Comparison of ENCODE assay signal across 23 cellular contexts in the genomic region with DNA sequence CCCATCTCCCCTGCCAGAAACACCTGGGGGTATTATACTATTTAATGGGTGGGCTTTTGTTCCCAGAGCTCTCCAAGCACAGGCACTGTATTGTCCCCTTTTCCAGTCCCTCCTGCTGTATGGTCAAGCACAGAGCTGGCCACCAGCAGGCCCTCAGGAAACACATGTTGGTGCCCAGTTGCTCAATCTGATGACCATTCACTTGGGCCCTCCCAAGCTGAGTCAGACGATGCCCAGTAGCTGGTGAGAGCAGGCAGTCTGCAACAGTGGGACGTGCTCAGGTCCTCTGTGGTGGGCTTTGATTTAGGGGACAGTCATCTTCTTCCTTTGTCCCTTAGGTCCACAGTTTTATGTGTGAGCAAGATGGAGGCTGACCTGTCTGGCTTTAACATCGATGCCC. TPM values are rescaled to one million over a fixed set of nuclear protein-coding genes. Genes with fewer than 3 reads are reported as not detected.
A peak's percentile ranks its signal among the peaks of the same experiment; 100 is the strongest.
DNase-seq lines count a peak whose midpoint lies in the region; ATAC-seq and TF ChIP-seq lines count a peak whose summit lies in the region.
"Had no signal": no experiment of that assay in that cellular context is flagged by ENCODE, and none has a peak within 500 bp of the region (broad histone marks: within the 10 kb centered on the region; RNA-seq: fewer than 3 reads in every experiment).

No MANE protein-coding gene starts in this region.

- 86 to 100% methylated on average over 1 to 3 of the region's 3 CpGs for WGBS in endodermal cell (ENCODE audit: insufficient coverage in 1 of 2, insufficient read length in 1 of 2), 2 experiments

- no peak for ATAC-seq in HG03520 (IDR thresholded peaks at IDR 0.05; ENCODE audit: unreplicated experiment)
- ATAC-seq in GM19463 (IDR thresholded peaks at IDR 0.05; ENCODE audit: unreplicated experiment), result no peak
- ATAC-seq: activated CD8-positive, alpha-beta T cell treated with anti-CD3 and anti-CD28 coated beads for 36 hours; CD8-positive, alpha-beta T cell; PC-3 had no signal

- H3K36me3 ChIP-seq in endodermal cell (ENCODE audit: control insufficient read depth, insufficient read depth, low read length), result peaks cover 58% of the 10 kb centered on the region
- H3K36me3 ChIP-seq: thoracic aorta had no signal

- DNase-seq in AG10803 (ENCODE audit: low read depth), result peak; percentile 53
- DNase-seq in HCEC 1CT, result peak; percentile 42
- no peak for DNase-seq in endodermal cell
- no peak for DNase-seq in nephron progenitor cell
- DNase-seq in DMS 273 treated with DMSO at 0.1 percent for 48 hours (lab: John Stamatoyannopoulos, UW), result no peak
- DNase-seq in NK-92 (lab: John Stamatoyannopoulos, UW; ENCODE audit: unreplicated experiment), result no peak
- DNase-seq: ACHN; activated CD4-positive, CD25-positive, alpha-beta regulatory T cell; activated CD8-positive, alpha-beta T cell treated with anti-CD3 and anti-CD28 coated beads for 36 hours; activated naive CD4-positive, alpha-beta T cell; activated T-cell treated with anti-CD3 and anti-CD28 coated beads, Interleukin-2, amount 50 U/mL, for 1 hour; CD8-positive, alpha-beta T cell; DMS79 treated with DMSO at 0.1 percent for 48 hours; foreskin melanocyte; kidney glomerular epithelial cell; NCI-H1436 treated with DMSO at 0.1 percent for 48 hours; NCI-H82; PC-3; stimulated activated CD4-positive, alpha-beta T cell treated with anti-CD3 and anti-CD28 coated beads, Interleukin-15, amount 100 ng/mL, for 24 hours had no signal

- H3K27me3 Mint-ChIP-seq in endodermal cell (ENCODE audit: insufficient read depth) (no peaks in the 10 kb centered on the region), nephron progenitor cell (ENCODE audit: low read depth, poor library complexity) (no peaks in the 10 kb centered on the region)
- H3K27me3 Mint-ChIP-seq: activated CD8-positive, alpha-beta T cell treated with anti-CD3 and anti-CD28 coated beads for 36 hours had no signal

- H3K36me3 Mint-ChIP-seq in endodermal cell (ENCODE audit: low read depth), result peaks cover 49% of the 10 kb centered on the region
- H3K36me3 Mint-ChIP-seq in nephron progenitor cell (ENCODE audit: low read depth), result peaks cover 51% of the 10 kb centered on the region

- H3K4me1 Mint-ChIP-seq in endodermal cell (peaks cover 5% of the 10 kb centered on the region), nephron progenitor cell (peaks cover 32% of the 10 kb centered on the region)

- H3K4me3 Mint-ChIP-seq in endodermal cell, result no peak overlapping the region
- H3K4me3 Mint-ChIP-seq in nephron progenitor cell, result no peak overlapping the region
- H3K4me3 Mint-ChIP-seq: activated CD8-positive, alpha-beta T cell treated with anti-CD3 and anti-CD28 coated beads for 36 hours; CD8-positive, alpha-beta T cell; T-helper 2 cell treated with Interferon-gamma antibody and Interleukin-4, amounts not matched to agents 5 μg/mL and 100 μg/mL, for 36 hours had no signal

- no peaks in the 10 kb centered on the region for H3K27me3 ChIP-seq in endodermal cell (ENCODE audit: control insufficient read depth, insufficient read depth, low read length, poor library complexity, severe bottlenecking)

- TF ChIP-seq CTCF in AG10803 (conservative IDR thresholded peaks at IDR 0.05; ENCODE audit: low read length), result no peak
- no peak for TF ChIP-seq CTCF in endodermal cell (conservative IDR thresholded peaks at IDR 0.05)
- no peak for TF ChIP-seq CTCF in nephron progenitor cell (IDR thresholded peaks at IDR 0.05)

- H3K27ac ChIP-seq in endodermal cell (ENCODE audit: low read depth, low read length), result no peak overlapping the region
- H3K27ac ChIP-seq: thoracic aorta had no signal

- H3K27ac Mint-ChIP-seq in endodermal cell (peak overlapping the region; percentile 39), nephron progenitor cell (peak overlapping the region; percentile 32)
- H3K27ac Mint-ChIP-seq: activated CD8-positive, alpha-beta T cell treated with anti-CD3 and anti-CD28 coated beads for 36 hours; CD8-positive, alpha-beta T cell; T-helper 2 cell treated with Interferon-gamma antibody and Interleukin-4, amounts not matched to agents 5 μg/mL and 100 μg/mL, for 36 hours had no signal

- peaks cover 4% of the 10 kb centered on the region for H3K9me3 Mint-ChIP-seq in endodermal cell
- H3K9me3 Mint-ChIP-seq in nephron progenitor cell, result peaks cover 12% of the 10 kb centered on the region
- H3K9me3 Mint-ChIP-seq: activated CD8-positive, alpha-beta T cell treated with anti-CD3 and anti-CD28 coated beads for 36 hours; CD8-positive, alpha-beta T cell had no signal

- no peak overlapping the region for H3K9ac ChIP-seq in endodermal cell (ENCODE audit: extremely low read depth, low read length, poor library complexity, severe bottlenecking)

- no peaks in the 10 kb centered on the region for H3K4me1 ChIP-seq in endodermal cell (ENCODE audit: control insufficient read depth, insufficient read depth, low read length)

- no peak overlapping the region for H3K4me3 ChIP-seq in AG10803 (ENCODE audit: low read length)
- H3K4me3 ChIP-seq in endodermal cell (ENCODE audit: low read length), result no peak overlapping the region
- H3K4me3 ChIP-seq: thoracic aorta had no signal

- no peaks in the 10 kb centered on the region for H3K9me3 ChIP-seq in endodermal cell (ENCODE audit: control insufficient read depth, low read length)
- H3K9me3 ChIP-seq: thoracic aorta had no signal

RNA-seq across cellular contexts. Expression of gene SFXN2, which starts 11.8 kb away (rescaled TPM):
- 10 to 100 TPM; 30.5 to 32.9 TPM for total RNA-seq in endodermal cell
- 13.6 TPM for polyA plus RNA-seq in endodermal cell (2013, experiment 1 of 2)
- 13.7 TPM for polyA plus RNA-seq in endodermal cell (2013, experiment 2 of 2)

RNA-seq across cellular contexts. Expression of gene ARL3, which starts 12.1 kb away (rescaled TPM):
- 10 to 100 TPM; 20.3 to 25.6 TPM for total RNA-seq in endodermal cell
- polyA plus RNA-seq in endodermal cell (2013, experiment 1 of 2), result 31.4 TPM
- polyA plus RNA-seq in endodermal cell (2013, experiment 2 of 2), result 30.8 TPM

RNA-seq across cellular contexts. Expression of gene WBP1L, which starts 17.5 kb away (rescaled TPM):
- 10 to 100 TPM; 23.5 to 25.8 TPM for total RNA-seq in endodermal cell
- 30.2 TPM for polyA plus RNA-seq in endodermal cell (2013, experiment 1 of 2)
- 29.0 TPM for polyA plus RNA-seq in endodermal cell (2013, experiment 2 of 2)

Comparison
In these comparisons a context has a peak if more than half of its experiments do, and no peak if none do; other contexts are left out.
1. DNase-seq: peak in AG10803 (single experiment) and HCEC 1CT (single experiment); none in endodermal cell (single experiment), nephron progenitor cell (single experiment), DMS 273 treated with DMSO at 0.1 percent for 48 hours (single experiment) and NK-92 (single experiment).